Comparison of ENCODE assay signal across 1 cellular context in the genomic region with DNA sequence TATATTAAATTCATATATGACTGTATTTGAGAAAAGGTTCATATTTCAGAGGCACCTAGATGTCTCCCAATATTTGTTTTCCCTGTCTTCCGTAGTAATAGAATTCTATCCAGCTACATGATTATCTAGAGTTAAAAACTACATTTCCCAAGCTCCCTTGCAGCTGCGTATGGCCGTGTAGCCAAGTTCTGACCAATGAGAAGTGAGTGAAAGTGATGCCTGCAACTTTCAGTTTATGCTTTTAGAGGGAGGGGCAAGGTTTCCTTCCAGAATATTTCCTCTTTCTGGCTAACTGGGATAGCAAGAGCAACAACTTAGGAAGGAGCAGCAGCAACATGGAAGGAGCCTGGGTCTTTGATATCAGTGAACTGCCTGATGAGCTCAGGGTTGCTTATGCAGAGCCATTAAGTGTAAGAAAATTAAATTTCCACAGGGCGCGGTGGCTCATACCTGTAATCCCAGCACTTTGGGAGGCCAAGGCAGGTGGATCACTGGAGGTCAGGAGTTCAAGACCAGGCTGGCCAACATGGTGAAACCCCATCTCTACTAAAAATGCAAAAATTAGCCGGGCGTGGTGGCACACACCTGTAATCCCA.
TF ChIP-seq lines count a peak whose summit lies in the region.

No MANE protein-coding gene starts in this region.

TF ChIP-seq in GM12878, 131 proteins besides CTCF, POLR2A, EP300 and RAD21 (continued from another document):
- TF ChIP-seq REST (IDR thresholded peaks at IDR 0.05; ENCODE audit: low read depth, low read length) (no peak), SIX5 (IDR thresholded peaks at IDR 0.05; ENCODE audit: low read depth, low read length, severe bottlenecking) (peak; percentile 66), HDAC2 (IDR thresholded peaks at IDR 0.05) (no peak), EGR1 (IDR thresholded peaks at IDR 0.05; ENCODE audit: borderline replicate concordance in 1 of 2, low read depth in 2 of 2, low read length in 2 of 2) (no peak), NFYA (IDR thresholded peaks at IDR 0.05; ENCODE audit: borderline replicate concordance, low read depth, low read length) (no peak), BHLHE40 (IDR thresholded peaks at IDR 0.05; ENCODE audit: borderline replicate concordance in 1 of 2, low read depth in 2 of 2, low read length in 1 of 2) (no peak), RAD51 (IDR thresholded peaks at IDR 0.05) (no peak), ZNF622 (IDR thresholded peaks at IDR 0.05) (no peak), CREB1 (IDR thresholded peaks at IDR 0.05; ENCODE audit: low read depth) (peak; percentile 47; the same call in 1 of the 2 replicates), KAT2A (conservative IDR thresholded peaks at IDR 0.05; ENCODE audit: control insufficient read depth, low read depth, low read length) (no peak), FOXM1 (IDR thresholded peaks at IDR 0.05; ENCODE audit: low read depth, low read length) (no peak), FOS (IDR thresholded peaks at IDR 0.05; ENCODE audit: borderline replicate concordance, extremely low read depth, insufficient read length) (no peak), MYB (IDR thresholded peaks at IDR 0.05; ENCODE audit: borderline replicate concordance, low read depth, low read length) (no peak), ZBTB40 (IDR thresholded peaks at IDR 0.05; ENCODE audit: borderline replicate concordance) (no peak), JUNB (IDR thresholded peaks at IDR 0.05) (no peak)
- TF ChIP-seq, protein P1, sequence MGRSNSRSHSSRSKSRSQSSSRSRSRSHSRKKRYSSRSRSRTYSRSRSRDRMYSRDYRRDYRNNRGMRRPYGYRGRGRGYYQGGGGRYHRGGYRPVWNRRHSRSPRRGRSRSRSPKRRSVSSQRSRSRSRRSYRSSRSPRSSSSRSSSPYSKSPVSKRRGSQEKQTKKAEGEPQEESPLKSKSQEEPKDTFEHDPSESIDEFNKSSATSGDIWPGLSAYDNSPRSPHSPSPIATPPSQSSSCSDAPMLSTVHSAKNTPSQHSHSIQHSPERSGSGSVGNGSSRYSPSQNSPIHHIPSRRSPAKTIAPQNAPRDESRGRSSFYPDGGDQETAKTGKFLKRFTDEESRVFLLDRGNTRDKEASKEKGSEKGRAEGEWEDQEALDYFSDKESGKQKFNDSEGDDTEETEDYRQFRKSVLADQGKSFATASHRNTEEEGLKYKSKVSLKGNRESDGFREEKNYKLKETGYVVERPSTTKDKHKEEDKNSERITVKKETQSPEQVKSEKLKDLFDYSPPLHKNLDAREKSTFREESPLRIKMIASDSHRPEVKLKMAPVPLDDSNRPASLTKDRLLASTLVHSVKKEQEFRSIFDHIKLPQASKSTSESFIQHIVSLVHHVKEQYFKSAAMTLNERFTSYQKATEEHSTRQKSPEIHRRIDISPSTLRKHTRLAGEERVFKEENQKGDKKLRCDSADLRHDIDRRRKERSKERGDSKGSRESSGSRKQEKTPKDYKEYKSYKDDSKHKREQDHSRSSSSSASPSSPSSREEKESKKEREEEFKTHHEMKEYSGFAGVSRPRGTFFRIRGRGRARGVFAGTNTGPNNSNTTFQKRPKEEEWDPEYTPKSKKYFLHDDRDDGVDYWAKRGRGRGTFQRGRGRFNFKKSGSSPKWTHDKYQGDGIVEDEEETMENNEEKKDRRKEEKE (IDR thresholded peaks at IDR 0.05), result no peak
